ENCODE assay signal across 1 cellular context in the genomic region with DNA sequence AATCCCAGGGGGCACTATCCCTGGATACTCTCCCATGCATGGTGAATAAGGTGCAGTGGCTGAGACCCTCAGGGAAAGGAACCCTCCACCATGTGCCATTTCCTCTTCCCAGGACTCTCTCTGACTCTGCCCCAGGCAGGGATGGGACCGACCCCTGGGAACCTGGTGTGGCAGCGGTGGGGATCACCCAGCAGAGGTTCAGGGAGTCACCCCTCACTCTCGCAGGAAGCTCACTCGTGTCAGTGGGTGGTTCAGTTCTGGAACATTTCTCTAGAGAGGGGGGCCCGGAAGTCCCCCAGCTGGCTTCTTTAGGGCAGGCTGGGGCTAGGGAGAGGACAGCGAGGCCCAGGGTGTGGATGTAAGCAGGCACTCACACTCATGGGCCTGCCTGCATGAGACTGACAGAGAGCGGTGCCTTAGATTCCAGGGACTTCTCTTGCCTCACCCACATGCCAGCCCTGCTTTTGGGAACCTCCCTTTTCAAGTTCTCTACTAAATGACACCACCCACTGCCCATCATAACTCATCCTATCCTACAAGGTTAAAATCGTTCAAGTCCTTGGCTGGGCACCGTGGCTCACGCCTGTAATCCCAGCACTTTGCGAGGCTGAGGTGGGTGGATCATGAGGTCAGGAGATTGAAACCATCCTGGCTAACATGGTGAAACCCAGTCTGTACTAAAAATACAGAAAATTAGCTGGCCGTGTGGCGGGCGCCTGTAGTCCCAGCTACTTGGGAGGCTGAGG.
TF ChIP-seq lines count a peak whose summit lies in the region.

No MANE protein-coding gene starts in this region.

TF ChIP-seq in HEK293, 187 proteins besides CTCF, POLR2A, EP300 and RAD21 (continued from another document):
- TF ChIP-seq, protein P1, sequence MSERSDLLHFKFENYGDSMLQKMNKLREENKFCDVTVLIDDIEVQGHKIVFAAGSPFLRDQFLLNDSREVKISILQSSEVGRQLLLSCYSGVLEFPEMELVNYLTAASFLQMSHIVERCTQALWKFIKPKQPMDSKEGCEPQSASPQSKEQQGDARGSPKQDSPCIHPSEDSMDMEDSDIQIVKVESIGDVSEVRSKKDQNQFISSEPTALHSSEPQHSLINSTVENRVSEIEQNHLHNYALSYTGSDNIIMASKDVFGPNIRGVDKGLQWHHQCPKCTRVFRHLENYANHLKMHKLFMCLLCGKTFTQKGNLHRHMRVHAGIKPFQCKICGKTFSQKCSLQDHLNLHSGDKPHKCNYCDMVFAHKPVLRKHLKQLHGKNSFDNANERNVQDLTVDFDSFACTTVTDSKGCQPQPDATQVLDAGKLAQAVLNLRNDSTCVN (tag by site-specific recombination; optimal IDR thresholded peaks at IDR 0.05), result no peak
- TF ChIP-seq, protein P2, sequence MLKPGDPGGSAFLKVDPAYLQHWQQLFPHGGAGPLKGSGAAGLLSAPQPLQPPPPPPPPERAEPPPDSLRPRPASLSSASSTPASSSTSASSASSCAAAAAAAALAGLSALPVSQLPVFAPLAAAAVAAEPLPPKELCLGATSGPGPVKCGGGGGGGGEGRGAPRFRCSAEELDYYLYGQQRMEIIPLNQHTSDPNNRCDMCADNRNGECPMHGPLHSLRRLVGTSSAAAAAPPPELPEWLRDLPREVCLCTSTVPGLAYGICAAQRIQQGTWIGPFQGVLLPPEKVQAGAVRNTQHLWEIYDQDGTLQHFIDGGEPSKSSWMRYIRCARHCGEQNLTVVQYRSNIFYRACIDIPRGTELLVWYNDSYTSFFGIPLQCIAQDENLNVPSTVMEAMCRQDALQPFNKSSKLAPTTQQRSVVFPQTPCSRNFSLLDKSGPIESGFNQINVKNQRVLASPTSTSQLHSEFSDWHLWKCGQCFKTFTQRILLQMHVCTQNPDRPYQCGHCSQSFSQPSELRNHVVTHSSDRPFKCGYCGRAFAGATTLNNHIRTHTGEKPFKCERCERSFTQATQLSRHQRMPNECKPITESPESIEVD (tag by site-specific recombination; IDR thresholded peaks at IDR 0.05), result no peak
- no peak for TF ChIP-seq ZNF350 (tag by site-specific recombination; IDR thresholded peaks at IDR 0.05)
- TF ChIP-seq ZFHX2 (tag by site-specific recombination; conservative IDR thresholded peaks at IDR 0.05), result peak; percentile 95
- peak; percentile 75 for TF ChIP-seq KLF1 (tag by site-specific recombination; IDR thresholded peaks at IDR 0.05)
- TF ChIP-seq, protein P3, sequence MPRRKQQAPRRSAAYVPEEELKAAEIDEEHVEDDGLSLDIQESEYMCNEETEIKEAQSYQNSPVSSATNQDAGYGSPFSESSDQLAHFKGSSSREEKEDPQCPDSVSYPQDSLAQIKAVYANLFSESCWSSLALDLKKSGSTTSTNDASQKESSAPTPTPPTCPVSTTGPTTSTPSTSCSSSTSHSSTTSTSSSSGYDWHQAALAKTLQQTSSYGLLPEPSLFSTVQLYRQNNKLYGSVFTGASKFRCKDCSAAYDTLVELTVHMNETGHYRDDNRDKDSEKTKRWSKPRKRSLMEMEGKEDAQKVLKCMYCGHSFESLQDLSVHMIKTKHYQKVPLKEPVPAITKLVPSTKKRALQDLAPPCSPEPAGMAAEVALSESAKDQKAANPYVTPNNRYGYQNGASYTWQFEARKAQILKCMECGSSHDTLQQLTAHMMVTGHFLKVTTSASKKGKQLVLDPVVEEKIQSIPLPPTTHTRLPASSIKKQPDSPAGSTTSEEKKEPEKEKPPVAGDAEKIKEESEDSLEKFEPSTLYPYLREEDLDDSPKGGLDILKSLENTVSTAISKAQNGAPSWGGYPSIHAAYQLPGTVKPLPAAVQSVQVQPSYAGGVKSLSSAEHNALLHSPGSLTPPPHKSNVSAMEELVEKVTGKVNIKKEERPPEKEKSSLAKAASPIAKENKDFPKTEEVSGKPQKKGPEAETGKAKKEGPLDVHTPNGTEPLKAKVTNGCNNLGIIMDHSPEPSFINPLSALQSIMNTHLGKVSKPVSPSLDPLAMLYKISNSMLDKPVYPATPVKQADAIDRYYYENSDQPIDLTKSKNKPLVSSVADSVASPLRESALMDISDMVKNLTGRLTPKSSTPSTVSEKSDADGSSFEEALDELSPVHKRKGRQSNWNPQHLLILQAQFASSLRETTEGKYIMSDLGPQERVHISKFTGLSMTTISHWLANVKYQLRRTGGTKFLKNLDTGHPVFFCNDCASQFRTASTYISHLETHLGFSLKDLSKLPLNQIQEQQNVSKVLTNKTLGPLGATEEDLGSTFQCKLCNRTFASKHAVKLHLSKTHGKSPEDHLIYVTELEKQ (tag by site-specific recombination; IDR thresholded peaks at IDR 0.05; ENCODE audit: borderline replicate concordance), result no peak
- no peak for TF ChIP-seq KLF16 (tag by site-specific recombination; IDR thresholded peaks at IDR 0.05)
- no peak for TF ChIP-seq ZNF514 (tag by site-specific recombination; IDR thresholded peaks at IDR 0.05)
- no peak for TF ChIP-seq KLF10 (tag by site-specific recombination; IDR thresholded peaks at IDR 0.05)
TF ChIP-seq in HEK293: peak in this region for 4.
